ENCODE assay signal across 1 cellular context in the genomic region with DNA sequence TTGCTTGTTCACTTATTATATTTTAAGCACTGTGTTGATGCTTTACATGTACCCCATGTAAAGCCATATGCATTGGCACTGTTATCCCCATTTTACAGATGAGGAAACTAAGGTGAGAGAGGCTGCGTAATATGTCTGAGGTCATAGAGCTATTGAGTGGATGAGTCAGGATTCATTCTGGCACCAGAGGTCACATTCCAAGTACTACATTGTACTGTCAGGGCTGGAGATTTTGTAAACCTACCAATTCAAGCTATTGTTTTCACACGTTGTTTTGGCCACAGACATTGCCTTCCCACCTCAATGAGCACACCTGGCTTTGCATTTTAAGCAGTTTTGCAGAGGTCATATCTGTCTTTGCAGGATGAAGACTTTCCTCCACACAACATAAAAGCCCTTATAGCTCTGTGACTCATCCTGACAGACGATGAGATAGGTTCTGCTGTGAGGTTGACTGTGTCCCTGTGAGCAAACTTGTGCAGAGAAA.
TF ChIP-seq lines count a peak whose summit lies in the region.

No MANE protein-coding gene starts in this region.

TF ChIP-seq in HepG2, 621 proteins besides CTCF, POLR2A, EP300 and RAD21 (continued from another document):
- TF ChIP-seq, protein P1, sequence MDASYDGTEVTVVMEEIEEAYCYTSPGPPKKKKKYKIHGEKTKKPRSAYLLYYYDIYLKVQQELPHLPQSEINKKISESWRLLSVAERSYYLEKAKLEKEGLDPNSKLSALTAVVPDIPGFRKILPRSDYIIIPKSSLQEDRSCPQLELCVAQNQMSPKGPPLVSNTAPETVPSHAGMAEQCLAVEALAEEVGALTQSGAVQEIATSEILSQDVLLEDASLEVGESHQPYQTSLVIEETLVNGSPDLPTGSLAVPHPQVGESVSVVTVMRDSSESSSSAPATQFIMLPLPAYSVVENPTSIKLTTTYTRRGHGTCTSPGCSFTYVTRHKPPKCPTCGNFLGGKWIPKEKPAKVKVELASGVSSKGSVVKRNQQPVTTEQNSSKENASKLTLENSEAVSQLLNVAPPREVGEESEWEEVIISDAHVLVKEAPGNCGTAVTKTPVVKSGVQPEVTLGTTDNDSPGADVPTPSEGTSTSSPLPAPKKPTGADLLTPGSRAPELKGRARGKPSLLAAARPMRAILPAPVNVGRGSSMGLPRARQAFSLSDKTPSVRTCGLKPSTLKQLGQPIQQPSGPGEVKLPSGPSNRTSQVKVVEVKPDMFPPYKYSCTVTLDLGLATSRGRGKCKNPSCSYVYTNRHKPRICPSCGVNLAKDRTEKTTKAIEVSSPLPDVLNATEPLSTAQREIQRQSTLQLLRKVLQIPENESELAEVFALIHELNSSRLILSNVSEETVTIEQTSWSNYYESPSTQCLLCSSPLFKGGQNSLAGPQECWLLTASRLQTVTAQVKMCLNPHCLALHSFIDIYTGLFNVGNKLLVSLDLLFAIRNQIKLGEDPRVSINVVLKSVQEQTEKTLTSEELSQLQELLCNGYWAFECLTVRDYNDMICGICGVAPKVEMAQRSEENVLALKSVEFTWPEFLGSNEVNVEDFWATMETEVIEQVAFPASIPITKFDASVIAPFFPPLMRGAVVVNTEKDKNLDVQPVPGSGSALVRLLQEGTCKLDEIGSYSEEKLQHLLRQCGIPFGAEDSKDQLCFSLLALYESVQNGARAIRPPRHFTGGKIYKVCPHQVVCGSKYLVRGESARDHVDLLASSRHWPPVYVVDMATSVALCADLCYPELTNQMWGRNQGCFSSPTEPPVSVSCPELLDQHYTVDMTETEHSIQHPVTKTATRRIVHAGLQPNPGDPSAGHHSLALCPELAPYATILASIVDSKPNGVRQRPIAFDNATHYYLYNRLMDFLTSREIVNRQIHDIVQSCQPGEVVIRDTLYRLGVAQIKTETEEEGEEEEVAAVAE (CRISPR knock-in tag; IDR thresholded peaks at IDR 0.05; ENCODE audit: borderline replicate concordance) = no peak
- TF ChIP-seq, protein P2, sequence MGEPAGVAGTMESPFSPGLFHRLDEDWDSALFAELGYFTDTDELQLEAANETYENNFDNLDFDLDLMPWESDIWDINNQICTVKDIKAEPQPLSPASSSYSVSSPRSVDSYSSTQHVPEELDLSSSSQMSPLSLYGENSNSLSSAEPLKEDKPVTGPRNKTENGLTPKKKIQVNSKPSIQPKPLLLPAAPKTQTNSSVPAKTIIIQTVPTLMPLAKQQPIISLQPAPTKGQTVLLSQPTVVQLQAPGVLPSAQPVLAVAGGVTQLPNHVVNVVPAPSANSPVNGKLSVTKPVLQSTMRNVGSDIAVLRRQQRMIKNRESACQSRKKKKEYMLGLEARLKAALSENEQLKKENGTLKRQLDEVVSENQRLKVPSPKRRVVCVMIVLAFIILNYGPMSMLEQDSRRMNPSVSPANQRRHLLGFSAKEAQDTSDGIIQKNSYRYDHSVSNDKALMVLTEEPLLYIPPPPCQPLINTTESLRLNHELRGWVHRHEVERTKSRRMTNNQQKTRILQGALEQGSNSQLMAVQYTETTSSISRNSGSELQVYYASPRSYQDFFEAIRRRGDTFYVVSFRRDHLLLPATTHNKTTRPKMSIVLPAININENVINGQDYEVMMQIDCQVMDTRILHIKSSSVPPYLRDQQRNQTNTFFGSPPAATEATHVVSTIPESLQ (CRISPR knock-in tag; conservative IDR thresholded peaks at IDR 0.05) = no peak
- no peak for TF ChIP-seq ZNF232 (CRISPR knock-in tag; IDR thresholded peaks at IDR 0.05; ENCODE audit: borderline replicate concordance)
- TF ChIP-seq DPF2 (CRISPR knock-in tag; IDR thresholded peaks at IDR 0.05; ENCODE audit: borderline replicate concordance, low read depth) = no peak
- TF ChIP-seq, protein P3, sequence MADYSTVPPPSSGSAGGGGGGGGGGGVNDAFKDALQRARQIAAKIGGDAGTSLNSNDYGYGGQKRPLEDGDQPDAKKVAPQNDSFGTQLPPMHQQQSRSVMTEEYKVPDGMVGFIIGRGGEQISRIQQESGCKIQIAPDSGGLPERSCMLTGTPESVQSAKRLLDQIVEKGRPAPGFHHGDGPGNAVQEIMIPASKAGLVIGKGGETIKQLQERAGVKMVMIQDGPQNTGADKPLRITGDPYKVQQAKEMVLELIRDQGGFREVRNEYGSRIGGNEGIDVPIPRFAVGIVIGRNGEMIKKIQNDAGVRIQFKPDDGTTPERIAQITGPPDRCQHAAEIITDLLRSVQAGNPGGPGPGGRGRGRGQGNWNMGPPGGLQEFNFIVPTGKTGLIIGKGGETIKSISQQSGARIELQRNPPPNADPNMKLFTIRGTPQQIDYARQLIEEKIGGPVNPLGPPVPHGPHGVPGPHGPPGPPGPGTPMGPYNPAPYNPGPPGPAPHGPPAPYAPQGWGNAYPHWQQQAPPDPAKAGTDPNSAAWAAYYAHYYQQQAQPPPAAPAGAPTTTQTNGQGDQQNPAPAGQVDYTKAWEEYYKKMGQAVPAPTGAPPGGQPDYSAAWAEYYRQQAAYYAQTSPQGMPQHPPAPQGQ (CRISPR knock-in tag; IDR thresholded peaks at IDR 0.05; ENCODE audit: borderline replicate concordance) = no peak
- TF ChIP-seq ZNF749 (CRISPR knock-in tag; IDR thresholded peaks at IDR 0.05; ENCODE audit: borderline replicate concordance) = no peak
- TF ChIP-seq ZFP37 (CRISPR knock-in tag; IDR thresholded peaks at IDR 0.05; ENCODE audit: borderline replicate concordance) = no peak
- TF ChIP-seq SCMH1 (CRISPR knock-in tag; IDR thresholded peaks at IDR 0.05; ENCODE audit: borderline replicate concordance) = no peak
- TF ChIP-seq ZMYM3 (CRISPR knock-in tag; IDR thresholded peaks at IDR 0.05) = peak; percentile 51; the same call in 1 of the 2 replicates
- no peak for TF ChIP-seq GTF2F1 (IDR thresholded peaks at IDR 0.05; ENCODE audit: low read length)
- TF ChIP-seq SOX13 (IDR thresholded peaks at IDR 0.05) = no peak
- TF ChIP-seq SOX13 (CRISPR knock-in tag; conservative IDR thresholded peaks at IDR 0.05 in 1 of 2, IDR thresholded peaks at IDR 0.05 in 1 of 2) = no peak
- TF ChIP-seq, protein P4, sequence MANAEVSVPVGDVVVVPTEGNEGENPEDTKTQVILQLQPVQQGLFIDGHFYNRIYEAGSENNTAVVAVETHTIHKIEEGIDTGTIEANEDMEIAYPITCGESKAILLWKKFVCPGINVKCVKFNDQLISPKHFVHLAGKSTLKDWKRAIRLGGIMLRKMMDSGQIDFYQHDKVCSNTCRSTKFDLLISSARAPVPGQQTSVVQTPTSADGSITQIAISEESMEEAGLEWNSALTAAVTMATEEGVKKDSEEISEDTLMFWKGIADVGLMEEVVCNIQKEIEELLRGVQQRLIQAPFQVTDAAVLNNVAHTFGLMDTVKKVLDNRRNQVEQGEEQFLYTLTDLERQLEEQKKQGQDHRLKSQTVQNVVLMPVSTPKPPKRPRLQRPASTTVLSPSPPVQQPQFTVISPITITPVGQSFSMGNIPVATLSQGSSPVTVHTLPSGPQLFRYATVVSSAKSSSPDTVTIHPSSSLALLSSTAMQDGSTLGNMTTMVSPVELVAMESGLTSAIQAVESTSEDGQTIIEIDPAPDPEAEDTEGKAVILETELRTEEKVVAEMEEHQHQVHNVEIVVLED (CRISPR knock-in tag; IDR thresholded peaks at IDR 0.05; ENCODE audit: borderline replicate concordance) = no peak
- TF ChIP-seq CBX5 (CRISPR knock-in tag; IDR thresholded peaks at IDR 0.05; ENCODE audit: borderline replicate concordance) = no peak
- no peak for TF ChIP-seq EED (CRISPR knock-in tag; IDR thresholded peaks at IDR 0.05)
- peak; percentile 94 for TF ChIP-seq ZNF629 (CRISPR knock-in tag; conservative IDR thresholded peaks at IDR 0.05)
- TF ChIP-seq EHMT2 (IDR thresholded peaks at IDR 0.05; ENCODE audit: borderline replicate concordance, low read depth, low read length) = no peak
- TF ChIP-seq NR2F1 (CRISPR knock-in tag; IDR thresholded peaks at IDR 0.05) = 0 out of 4 replicates have a peak, but pooled peaks of 1 of the 2 experiments have one; percentile 21
- no peak for TF ChIP-seq EZH2 (conservative IDR thresholded peaks at IDR 0.05; ENCODE audit: low read depth, low read length)
